16 cellular contexts compared by ENCODE assay signal in the genomic region with DNA sequence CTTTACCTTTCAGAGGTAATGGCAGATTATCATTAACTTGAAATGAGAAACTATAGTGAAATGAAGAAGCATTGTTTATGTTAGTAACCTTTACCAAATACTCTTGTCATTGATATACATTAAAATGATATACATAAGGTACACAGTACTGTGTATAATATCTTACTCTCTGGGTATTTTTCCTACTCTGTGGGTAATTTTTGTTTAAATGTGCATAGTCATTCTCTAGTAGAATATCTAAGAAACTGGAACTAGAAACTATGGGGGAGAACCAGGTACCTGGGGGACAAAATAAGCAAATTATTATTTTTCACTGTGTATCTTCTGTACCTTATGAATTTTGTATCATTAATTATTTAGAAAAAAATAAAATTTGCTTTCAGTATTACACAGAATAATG. TPM values are rescaled to one million over a fixed set of nuclear protein-coding genes. Genes with fewer than 3 reads are reported as not detected.
DNase-seq lines count a peak whose midpoint lies in the region; ATAC-seq and FAIRE-seq lines count a peak whose summit lies in the region.
"Had no signal": no experiment of that assay in that cellular context is flagged by ENCODE, and none has a peak within 500 bp of the region (broad histone marks: within the 10 kb centered on the region; RNA-seq: fewer than 3 reads in every experiment).

No MANE protein-coding gene starts in this region.

- H3K4me3 ChIP-seq in ACC112 (ENCODE audit: low read depth, low read length) (no peak overlapping the region), SJSA1 (no peak overlapping the region)
- H3K4me3 ChIP-seq: BLaER1 had no signal

- H3K27ac ChIP-seq in ACC112 (ENCODE audit: low read depth, low read length) (peak overlapping the region; percentile 4; the same call in 1 of the 2 replicates), SJSA1 (peak overlapping the region; percentile 16)
- H3K27ac ChIP-seq: 22Rv1, BLaER1 had no signal

- H3K27me3 ChIP-seq in ACC112 (ENCODE audit: insufficient read depth, low read length) (no peaks in the 10 kb centered on the region), SJSA1 (replicated peaks) (no peaks in the 10 kb centered on the region)
- H3K27me3 ChIP-seq: BLaER1 had no signal

- no peaks in the 10 kb centered on the region for H3K9me3 Mint-ChIP-seq in T-helper 1 cell treated with Interleukin-12 subunit alpha and Interleukin-12 subunit beta and Interleukin-4 antibody, amounts not matched to agents 30 μg/mL and 1 μg/mL, for 36 hours
- H3K9me3 Mint-ChIP-seq: HFFc6 had no signal

- no peaks in the 10 kb centered on the region for H3K36me3 ChIP-seq in ACC112 (ENCODE audit: insufficient read depth, low read length)
- peaks cover 29% of the 10 kb centered on the region for H3K36me3 ChIP-seq in SJSA1

- peaks cover 31% of the 10 kb centered on the region for H3K36me3 Mint-ChIP-seq in T-helper 1 cell treated with Interleukin-12 subunit alpha and Interleukin-12 subunit beta and Interleukin-4 antibody, amounts not matched to agents 30 μg/mL and 1 μg/mL, for 36 hours (ENCODE audit: low read depth)

- FAIRE-seq in islet of Langerhans (lab: Jason Lieb, UNC), result peak; percentile 21
- FAIRE-seq: H1 had no signal

- no peaks in the 10 kb centered on the region for H3K4me1 ChIP-seq in ACC112 (ENCODE audit: control insufficient read depth, insufficient read depth, low read length, unreplicated experiment)
- H3K4me1 ChIP-seq in SJSA1 (replicated peaks), result peaks cover 62% of the 10 kb centered on the region

- no peak overlapping the region for H3K4me3 Mint-ChIP-seq in T-helper 1 cell treated with Interleukin-12 subunit alpha and Interleukin-12 subunit beta and Interleukin-4 antibody, amounts not matched to agents 30 μg/mL and 1 μg/mL, for 36 hours
- H3K4me3 Mint-ChIP-seq: HFFc6 had no signal

- no peaks in the 10 kb centered on the region for H3K27me3 Mint-ChIP-seq in T-helper 1 cell treated with Interleukin-12 subunit alpha and Interleukin-12 subunit beta and Interleukin-4 antibody, amounts not matched to agents 30 μg/mL and 1 μg/mL, for 36 hours (ENCODE audit: low read depth)

- H2AFZ ChIP-seq in ACC112 (ENCODE audit: low read length, unreplicated experiment), result no peak overlapping the region

- H3K9me3 ChIP-seq in SJSA1 (replicated peaks), result no peaks in the 10 kb centered on the region
- H3K9me3 ChIP-seq: BLaER1 had no signal

- DNase-seq in T-helper 1 cell, result no peak
- no peak for DNase-seq in SJSA1 (ENCODE audit: low read depth in 1 of 2, low spot score in 2 of 2)
- DNase-seq in RKO (ENCODE audit: low spot score), result no peak
- no peak for DNase-seq in HPDE6-E6E7 (ENCODE audit: extremely low spot score)
- DNase-seq: AML-193, DMS53, GF-D8, HCEC 1CT, HFFc6 had no signal

- H3K4me1 Mint-ChIP-seq in T-helper 1 cell treated with Interleukin-12 subunit alpha and Interleukin-12 subunit beta and Interleukin-4 antibody, amounts not matched to agents 30 μg/mL and 1 μg/mL, for 36 hours (ENCODE audit: low read depth), result peaks cover 6% of the 10 kb centered on the region

- H3K27ac Mint-ChIP-seq in T-helper 1 cell treated with Interleukin-12 subunit alpha and Interleukin-12 subunit beta and Interleukin-4 antibody, amounts not matched to agents 30 μg/mL and 1 μg/mL, for 36 hours, result peak overlapping the region; percentile 16

- no peak for ATAC-seq in HG03196 (IDR thresholded peaks at IDR 0.05; ENCODE audit: unreplicated experiment)

- H3K79me2 ChIP-seq in ACC112 (ENCODE audit: control insufficient read depth, insufficient read depth, low read length, unreplicated experiment), result peaks cover 16% of the 10 kb centered on the region

RNA-seq across cellular contexts. Expression of a gene that starts 20.6 kb away (rescaled TPM):
- 18.7 and 28.8 TPM in 2 replicates for total RNA-seq in SJSA1 (2014; rRNA removed; shearing (Covaris generic))
